ENCODE assay signal across 15 cellular contexts in genomic region chr5:53820802-53821171, GRCh38.
DNase-seq lines count a peak whose midpoint lies in the region; ATAC-seq and TF ChIP-seq lines count a peak whose summit lies in the region.
"Had no signal": no experiment of that assay in that cellular context is flagged by ENCODE, and none has a peak within 500 bp of the region (broad histone marks: within the 10 kb centered on the region; RNA-seq: fewer than 3 reads in every experiment).

No MANE protein-coding gene starts in this region.

- H3K36me3 Mint-ChIP-seq in activated CD8-positive, alpha-beta memory T cell treated with anti-CD3 and anti-CD28 coated beads, Interleukin-2, amount 10 ng/mL, durations not matched to agents 7 days and 5 days = no peaks in the 10 kb centered on the region
- H3K36me3 Mint-ChIP-seq: activated naive CD8-positive, alpha-beta T cell had no signal

- no peaks in the 10 kb centered on the region for H3K27me3 Mint-ChIP-seq in activated CD8-positive, alpha-beta memory T cell treated with anti-CD3 and anti-CD28 coated beads, Interleukin-2, amount 10 ng/mL, durations not matched to agents 7 days and 5 days

- DNase-seq in NCI-H82 (lab: John Stamatoyannopoulos, UW) (peak; percentile 9), NCI-H82 treated with DMSO at 0.1 percent for 48 hours (lab: John Stamatoyannopoulos, UW; ENCODE audit: unreplicated experiment) (no peak), NCI-H2171 treated with DMSO at 0.1 percent for 48 hours (lab: John Stamatoyannopoulos, UW) (no peak), esophagus squamous epithelium (lab: John Stamatoyannopoulos, UW) (no peak), NK-92 (lab: John Stamatoyannopoulos, UW; ENCODE audit: unreplicated experiment) (no peak)
- DNase-seq in activated CD8-positive, alpha-beta memory T cell treated with anti-CD3 and anti-CD28 coated beads, Interleukin-2, amount 10 ng/mL, durations not matched to agents 7 days and 5 days = no peak
- DNase-seq: activated CD4-positive, alpha-beta T cell treated with anti-CD3 and anti-CD28 coated beads for 1 hour; dermis blood vessel endothelial cell; NCI-H1092 treated with DMSO at 0.1 percent for 48 hours; right lobe of liver had no signal

- 73 to 93% methylated on average over 3 of the region's 3 CpGs for WGBS in esophagus squamous epithelium, 2 donors

- H3K9me3 Mint-ChIP-seq in activated CD8-positive, alpha-beta memory T cell treated with anti-CD3 and anti-CD28 coated beads, Interleukin-2, amount 10 ng/mL, durations not matched to agents 7 days and 5 days (ENCODE audit: low read depth) = no peaks in the 10 kb centered on the region

- no peaks in the 10 kb centered on the region for H3K9me3 ChIP-seq in esophagus squamous epithelium
- H3K9me3 ChIP-seq: right lobe of liver had no signal

- ATAC-seq in HG02588 (IDR thresholded peaks at IDR 0.05; ENCODE audit: unreplicated experiment) (peak; percentile 96), HG03378 (IDR thresholded peaks at IDR 0.05; ENCODE audit: unreplicated experiment) (peak; percentile 97)
- no peak for ATAC-seq in activated CD8-positive, alpha-beta memory T cell treated with anti-CD3 and anti-CD28 coated beads, Interleukin-2, amount 10 ng/mL, durations not matched to agents 7 days and 5 days
- ATAC-seq: right lobe of liver had no signal

- H3K27ac ChIP-seq in esophagus squamous epithelium = no peak overlapping the region
- H3K27ac ChIP-seq: 22Rv1, HL-60, right lobe of liver had no signal

- peaks cover under 1% of the 10 kb centered on the region for H3K4me1 Mint-ChIP-seq in activated CD8-positive, alpha-beta memory T cell treated with anti-CD3 and anti-CD28 coated beads, Interleukin-2, amount 10 ng/mL, durations not matched to agents 7 days and 5 days

- intact Hi-C loops in esophagus squamous epithelium (cut with DNase I) = no loop called here

- no peak for TF ChIP-seq CTCF in esophagus squamous epithelium (IDR thresholded peaks at IDR 0.05)

- no peak overlapping the region for H3K4me3 ChIP-seq in esophagus squamous epithelium
- H3K4me3 ChIP-seq: right lobe of liver had no signal

- TF ChIP-seq POLR2A in esophagus squamous epithelium (IDR thresholded peaks at IDR 0.05) = no peak

- H3K4me1 ChIP-seq in esophagus squamous epithelium = no peaks in the 10 kb centered on the region
- H3K4me1 ChIP-seq: right lobe of liver had no signal

- H3K27ac Mint-ChIP-seq in activated CD8-positive, alpha-beta memory T cell treated with anti-CD3 and anti-CD28 coated beads, Interleukin-2, amount 10 ng/mL, durations not matched to agents 7 days and 5 days = no peak overlapping the region
- H3K27ac Mint-ChIP-seq: activated naive CD8-positive, alpha-beta T cell had no signal

- no peaks in the 10 kb centered on the region for H3K36me3 ChIP-seq in esophagus squamous epithelium
- H3K36me3 ChIP-seq: right lobe of liver had no signal

- H3K27me3 ChIP-seq in esophagus squamous epithelium = no peaks in the 10 kb centered on the region
- H3K27me3 ChIP-seq: right lobe of liver had no signal

- no peak overlapping the region for H3K4me3 Mint-ChIP-seq in activated CD8-positive, alpha-beta memory T cell treated with anti-CD3 and anti-CD28 coated beads, Interleukin-2, amount 10 ng/mL, durations not matched to agents 7 days and 5 days
- H3K4me3 Mint-ChIP-seq: activated naive CD8-positive, alpha-beta T cell had no signal

- CTCF ChIA-PET in activated CD8-positive, alpha-beta memory T cell treated with anti-CD3 and anti-CD28 coated beads, Interleukin-2, amount 10 ng/mL, durations not matched to agents 7 days and 5 days (lab: Charles Lee) = no interaction called here
